ENCODE assay signal across 19 cellular contexts in genomic region chr7:87479951-87480350, GRCh38. TPM values are rescaled to one million over a fixed set of nuclear protein-coding genes. Genes with fewer than 3 reads are reported as not detected.
DNase-seq lines count a peak whose midpoint lies in the region; ATAC-seq, FAIRE-seq and TF ChIP-seq lines count a peak whose summit lies in the region.
"Had no signal": no experiment of that assay in that cellular context is flagged by ENCODE, and none has a peak within 500 bp of the region (broad histone marks: within the 10 kb centered on the region; RNA-seq: fewer than 3 reads in every experiment).

No MANE protein-coding gene starts in this region.

- no TSS peak for BruUV-seq in HepG2 (replicated peaks; lab: Mats Ljungman, UMichigan)

- peak overlapping the region; percentile 20 for H3K27ac ChIP-seq in astrocyte (ENCODE audit: low read depth, low read length)
- no peak overlapping the region for H3K27ac ChIP-seq in HepG2 (ENCODE audit: extremely low read length, insufficient read depth, low read length)
- H3K27ac ChIP-seq in foreskin keratinocyte, result no peak overlapping the region
- H3K27ac ChIP-seq: GM23248, HL-60 had no signal

- FAIRE-seq in astrocyte (lab: Jason Lieb, UNC), result no peak
- no peak for FAIRE-seq in HepG2 (lab: Jason Lieb, UNC)
- FAIRE-seq: A204.1, G401.6, GM12892, H54 had no signal

- TF ChIP-seq EP300 in HepG2 (IDR thresholded peaks at IDR 0.05; ENCODE audit: low read depth in 2 of 2, low read length in 2 of 2) (no peak), HepG2 (CRISPR knock-in tag; IDR thresholded peaks at IDR 0.05; ENCODE audit: borderline replicate concordance) (no peak)

- TF ChIP-seq RAD21 in HepG2 (CRISPR knock-in tag; IDR thresholded peaks at IDR 0.05), result no peak

- H3K36me3 Mint-ChIP-seq in astrocyte (ENCODE audit: low read depth, unreplicated experiment), result no peaks in the 10 kb centered on the region

- no peak overlapping the region for H3K4me3 Mint-ChIP-seq in astrocyte (ENCODE audit: unreplicated experiment)
- H3K4me3 Mint-ChIP-seq: B cell; CD4-positive, alpha-beta T cell had no signal

- no peak overlapping the region for H2AFZ ChIP-seq in astrocyte (ENCODE audit: low read depth, low read length)
- H2AFZ ChIP-seq in HepG2 (ENCODE audit: low read length), result no peak overlapping the region
- H2AFZ ChIP-seq: GM23248 had no signal

- H3K9me3 ChIP-seq in astrocyte (ENCODE audit: insufficient read depth, low read depth, low read length), result no peaks in the 10 kb centered on the region
- no peaks in the 10 kb centered on the region for H3K9me3 ChIP-seq in HepG2 (ENCODE audit: low read length)

- ATAC-seq in GM19328 (IDR thresholded peaks at IDR 0.05; ENCODE audit: unreplicated experiment) (no peak), HepG2 (no peak), foreskin keratinocyte (no peak), GM18909 (IDR thresholded peaks at IDR 0.05; ENCODE audit: poor library complexity, unreplicated experiment) (no peak)
- ATAC-seq: HCT116 had no signal

- peak; percentile 15 for DNase-seq in M059J (ENCODE audit: low read depth)
- DNase-seq in astrocyte (ENCODE audit: low read depth), result peak; percentile 38
- peak; percentile 22 for DNase-seq in kidney tubule cell (ENCODE audit: low spot score)
- DNase-seq in HepG2 (ENCODE audit: low spot score), result no peak
- DNase-seq in foreskin keratinocyte, result no peak
- DNase-seq: C1 segment of cervical spinal cord; CD4-positive, alpha-beta T cell; DMS79; EL had no signal

- H3K9me3 Mint-ChIP-seq in astrocyte (ENCODE audit: unreplicated experiment), result peaks cover 2% of the 10 kb centered on the region
- H3K9me3 Mint-ChIP-seq: CD4-positive, alpha-beta T cell had no signal

- TF ChIP-seq CTCF in astrocyte (IDR thresholded peaks at IDR 0.05; ENCODE audit: insufficient read depth, low read depth, low read length) (no peak), HepG2 (CRISPR knock-in tag; IDR thresholded peaks at IDR 0.05) (no peak), foreskin keratinocyte (conservative IDR thresholded peaks at IDR 0.05) (no peak)

- H3K27me3 ChIP-seq in astrocyte (ENCODE audit: insufficient read depth, low read length) (peaks cover 8% of the 10 kb centered on the region), HepG2 (ENCODE audit: control insufficient read depth in 1 of 2, insufficient read depth in 2 of 2, low read length in 2 of 2) (no peaks in the 10 kb centered on the region; a peak in 1 of 5 replicates), foreskin keratinocyte (peaks cover 45% of the 10 kb centered on the region)

- no peak for TF ChIP-seq POLR2A in HepG2 (IDR thresholded peaks at IDR 0.05; ENCODE audit: insufficient read depth in 1 of 2, low read depth in 2 of 2, low read length in 2 of 2)

- peaks cover 13% of the 10 kb centered on the region for H3K27me3 Mint-ChIP-seq in astrocyte (ENCODE audit: low read depth, unreplicated experiment)
- H3K27me3 Mint-ChIP-seq: B cell had no signal

- peaks cover 1% of the 10 kb centered on the region for H3K4me1 Mint-ChIP-seq in astrocyte (ENCODE audit: low read depth, unreplicated experiment)

- POLR2A ChIA-PET in HepG2 (lab: Yijun Ruan, JAX), result interaction anchor here (0.9 kb wide), 1 partner anchor 15 kb away, joined by 3 read pairs; no protein-coding TSS in a partner anchor

- H3K4me1 ChIP-seq in astrocyte (ENCODE audit: insufficient read depth, low read length) (peaks cover 19% of the 10 kb centered on the region), HepG2 (ENCODE audit: insufficient read depth, low read length) (peaks cover 59% of the 10 kb centered on the region), foreskin keratinocyte (no peaks in the 10 kb centered on the region)

- in situ Hi-C loops in HepG2 (cut with HindIII; ENCODE audit: extremely low pct_ligation_motif_present, low pct_unique_long_range_greater_than_20kb), result no loop called here

- 92% methylated on average over 2 of the region's 2 CpGs for WGBS in HepG2 (ENCODE audit: low lambda C conversion rate)

- H3K9ac ChIP-seq in astrocyte (ENCODE audit: low read length) (no peak overlapping the region), HepG2 (ENCODE audit: insufficient read depth, low read depth, low read length) (no peak overlapping the region)
- H3K9ac ChIP-seq: GM23248 had no signal

- H3K27ac Mint-ChIP-seq in astrocyte (ENCODE audit: unreplicated experiment), result no peak overlapping the region
- H3K27ac Mint-ChIP-seq: B cell; CD4-positive, alpha-beta T cell had no signal

- H3K36me3 ChIP-seq in astrocyte (ENCODE audit: insufficient read depth, low read length), result no peaks in the 10 kb centered on the region
- no peaks in the 10 kb centered on the region for H3K36me3 ChIP-seq in HepG2 (replicated peaks in 1 of 2; ENCODE audit: control insufficient read depth in 1 of 2, insufficient read depth in 2 of 2, low read length in 2 of 2)

- intact Hi-C loops in HepG2 (cut with micrococcal nuclease; ENCODE audit: unreplicated experiment), result loop anchor here (10.0 kb wide), 2 partner anchors 115 to 135 kb away; partner anchors contain the start of gene CROT

- no peak overlapping the region for H3K4me3 ChIP-seq in astrocyte (ENCODE audit: insufficient read depth, low read depth, low read length)
- no peak overlapping the region for H3K4me3 ChIP-seq in HepG2 (replicated peaks in 1 of 3; ENCODE audit: insufficient read depth in 1 of 3, low read depth in 2 of 3, low read length in 3 of 3)
- H3K4me3 ChIP-seq: GM23248 had no signal

- no peaks in the 10 kb centered on the region for H4K20me1 ChIP-seq in astrocyte (ENCODE audit: insufficient read depth, low read length)
- H4K20me1 ChIP-seq in HepG2 (ENCODE audit: insufficient read depth, low read length), result no peaks in the 10 kb centered on the region

- CTCF ChIA-PET in HepG2 (lab: Yijun Ruan, JAX; ENCODE audit: low intra/inter-chr PET ratio, low total read pairs), result no interaction called here

- H3K79me2 ChIP-seq in astrocyte (ENCODE audit: insufficient read depth, low read length) (no peaks in the 10 kb centered on the region), HepG2 (ENCODE audit: insufficient read depth, low read length) (peaks cover 3% of the 10 kb centered on the region)

- H3K4me2 ChIP-seq in astrocyte (ENCODE audit: low read length) (peak overlapping the region; percentile 43), HepG2 (ENCODE audit: low read depth, low read length) (no peak overlapping the region)

TF ChIP-seq in HepG2, 621 proteins besides CTCF, POLR2A, EP300 and RAD21:
- TF ChIP-seq FOXA3 (CRISPR knock-in tag; IDR thresholded peaks at IDR 0.05), result no peak
- TF ChIP-seq SIN3B (IDR thresholded peaks at IDR 0.05; ENCODE audit: low read length), result no peak
- TF ChIP-seq CBX5 (CRISPR knock-in tag; IDR thresholded peaks at IDR 0.05; ENCODE audit: borderline replicate concordance), result no peak
- TF ChIP-seq MTF2 (CRISPR knock-in tag; IDR thresholded peaks at IDR 0.05; ENCODE audit: borderline replicate concordance), result no peak
- TF ChIP-seq ZNF772 (CRISPR knock-in tag; IDR thresholded peaks at IDR 0.05), result no peak
- no peak for TF ChIP-seq MEIS1 (CRISPR knock-in tag; IDR thresholded peaks at IDR 0.05; ENCODE audit: borderline replicate concordance)
- no peak for TF ChIP-seq ZNF678 (CRISPR knock-in tag; IDR thresholded peaks at IDR 0.05)
- TF ChIP-seq ZSCAN22 (CRISPR knock-in tag; IDR thresholded peaks at IDR 0.05), result no peak
- TF ChIP-seq E2F5 (CRISPR knock-in tag; conservative IDR thresholded peaks at IDR 0.05), result no peak
- no peak for TF ChIP-seq TRIM24 (CRISPR knock-in tag; IDR thresholded peaks at IDR 0.05)

RNA-seq across cellular contexts. Expression of gene ABCB4, which starts 4.5 kb away (rescaled TPM):
- total RNA-seq in M059J (2014; rRNA removed; shearing (Covaris generic)), result 3.8 and 4.6 TPM in 2 replicates
- total RNA-seq in astrocyte (0.36 and 0.48 TPM in 2 replicates), HepG2 (2016; rRNA removed; fragmentation: Illumina TruSeq; extraction: Trizol) (10.8 and 32.4 TPM in 2 replicates), foreskin keratinocyte (not detected in 2 replicates)
- total RNA-seq in HepG2 (2016; cell fraction: cytosol; rRNA removed; fragmentation: Illumina TruSeq; extraction: Trizol; ENCODE audit: low read depth), result 9.0 and 9.2 TPM in 2 replicates
- total RNA-seq in HepG2 (2016; cell fraction: insoluble cytoplasmic fraction; rRNA removed; fragmentation: Illumina TruSeq; extraction: Trizol), result 9.9 and 29.3 TPM in 2 replicates
- 7.7 and 8.5 TPM in 2 replicates for total RNA-seq in HepG2 (2016; cell fraction: membrane; rRNA removed; fragmentation: Illumina TruSeq; extraction: Trizol)
- 62.5 and 66.2 TPM in 2 replicates for total RNA-seq in HepG2 (2016; cell fraction: nucleus; rRNA removed; fragmentation: Illumina TruSeq; extraction: Trizol)
- polyA plus RNA-seq in HepG2 (2011; rRNA removed) (18.0 and 20.8 TPM in 2 replicates), foreskin keratinocyte (0.01 TPM in 1 of 2 replicates, not detected in the other)
- 12.2 and 13.6 TPM in 2 replicates for polyA plus RNA-seq in HepG2 (2011; cell fraction: cytosol; rRNA removed)
- polyA plus RNA-seq in HepG2 (2011; cell fraction: nucleus; rRNA removed), result 26.5 and 32.9 TPM in 2 replicates
- 15.0 and 18.7 TPM in 2 replicates for polyA plus RNA-seq in HepG2 (2012)
- polyA plus RNA-seq in HepG2 (2016; cell fraction: cytosol; fragmentation: Illumina TruSeq; extraction: Trizol; ENCODE audit: low read depth), result 2.1 TPM in 2 replicates
- polyA plus RNA-seq in HepG2 (2016; cell fraction: insoluble cytoplasmic fraction; fragmentation: Illumina TruSeq; extraction: Trizol; ENCODE audit: low read depth), result 7.5 and 9.1 TPM in 2 replicates
- polyA plus RNA-seq in HepG2 (2016; cell fraction: membrane; fragmentation: Illumina TruSeq; extraction: Trizol; ENCODE audit: low read depth), result 3.6 and 5.2 TPM in 2 replicates
- polyA plus RNA-seq in HepG2 (2016; cell fraction: nucleus; fragmentation: Illumina TruSeq; extraction: Trizol; ENCODE audit: insufficient read depth, low read depth), result 34.8 and 50.0 TPM in 2 replicates
- 17.4 TPM in 1 of 2 replicates, not detected in the other for polyA minus RNA-seq in HepG2 (2011; rRNA and poly(A)+ RNA removed; ENCODE audit: low replicate concordance)
- polyA minus RNA-seq in HepG2 (2011; cell fraction: cytosol; rRNA and poly(A)+ RNA removed), result 12.0 and 22.4 TPM in 2 replicates
- polyA minus RNA-seq in HepG2 (2011; cell fraction: nucleus; rRNA and poly(A)+ RNA removed), result 124 and 138 TPM in 2 replicates
- total RNA-seq: CD4-positive, alpha-beta T cell had no signal

Comparison
In these comparisons a context has a peak if more than half of its experiments do, and no peak if none do; other contexts are left out.
1. DNase-seq: peak in M059J (single experiment), astrocyte (single experiment) and kidney tubule cell (single experiment); none in HepG2 (single experiment) and foreskin keratinocyte (0 of 2).